In the genomic region with DNA sequence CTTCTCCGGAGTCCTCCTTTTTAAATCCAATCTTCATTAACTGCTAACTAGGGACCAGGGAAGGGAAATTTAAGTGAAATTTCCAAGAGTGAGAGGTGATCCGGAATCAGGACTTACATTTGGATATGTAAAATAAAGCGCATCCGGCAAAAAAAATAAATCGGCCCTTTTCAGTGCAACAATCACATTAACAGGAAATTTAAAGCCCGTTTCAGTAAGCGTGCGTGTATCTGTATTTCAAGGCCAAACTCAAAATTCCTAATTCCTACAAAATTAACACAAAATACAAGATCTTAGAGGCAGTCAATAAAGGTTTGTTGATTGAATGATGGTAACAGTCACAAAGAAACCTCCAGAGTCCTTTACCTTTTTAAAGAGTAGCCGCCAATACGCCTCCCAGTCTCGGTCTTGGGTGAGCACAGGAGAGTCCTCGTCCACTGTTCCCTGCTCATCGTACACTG, we compare ENCODE assay signal across 8 cellular contexts. TPM values are rescaled to one million over a fixed set of nuclear protein-coding genes. Genes with fewer than 3 reads are reported as not detected.
A peak's percentile ranks its signal among the peaks of the same experiment; 100 is the strongest.
DNase-seq lines count a peak whose midpoint lies in the region; ATAC-seq and TF ChIP-seq lines count a peak whose summit lies in the region.

No MANE protein-coding gene starts in this region.

- peak overlapping the region; percentile 73 for H2AFZ ChIP-seq in parathyroid adenoma

- H3K4me1 ChIP-seq in Panc1 (ENCODE audit: control insufficient read depth, insufficient read depth, low read length) (peaks cover 43% of the 10 kb centered on the region), esophagus (ENCODE audit: control insufficient read depth in 2 of 2, insufficient read depth in 2 of 2, low read length in 1 of 2) (peaks cover 0 to under 1% of the 10 kb centered on the region in 2 donors), parathyroid adenoma (peaks cover 13% of the 10 kb centered on the region)

- H3K27ac ChIP-seq in Panc1 (ENCODE audit: low read length) (peak overlapping the region; percentile 99), esophagus (ENCODE audit: low read depth in 2 of 2, low read length in 1 of 2) (peak overlapping the region; percentile 96 to 98), parathyroid adenoma (peak overlapping the region; percentile 67)

- no peak overlapping the region for H3K9ac ChIP-seq in parathyroid adenoma

- H3K79me2 ChIP-seq in parathyroid adenoma: peaks cover 5% of the 10 kb centered on the region

- ATAC-seq in Panc1: no peak
- no peak for ATAC-seq in HG03280 (IDR thresholded peaks at IDR 0.05; ENCODE audit: unreplicated experiment)

- DNase-seq in Panc1 (ENCODE audit: low read depth, low spot score) (no peak), AG08395 (ENCODE audit: low spot score) (no peak), NCI-H2171 treated with DMSO at 0.1 percent for 48 hours (lab: John Stamatoyannopoulos, UW) (no peak), HK-2 (ENCODE audit: unreplicated experiment) (no peak)

- in situ Hi-C loops in Panc1 (cut with HindIII; ENCODE audit: low pct_unique_long_range_greater_than_20kb, low sequenced_read_pairs): no loop called here

- intact Hi-C loops in Panc1 (cut with micrococcal nuclease; ENCODE audit: unreplicated experiment): no loop called here

- CTCF ChIA-PET in Panc1 (lab: Charles Lee): no interaction called here

- POLR2A ChIA-PET in Panc1 (lab: Charles Lee): no interaction called here

- H3K4me3 ChIP-seq in GM08714 (ENCODE audit: low read length) (peak overlapping the region; percentile 86), Panc1 (ENCODE audit: low read depth in 2 of 2, low read length in 2 of 2) (peak overlapping the region; percentile 66 to 95), esophagus (ENCODE audit: low read depth in 1 of 2, low read length in 2 of 2) (peak overlapping the region; percentile 86 to 90), parathyroid adenoma (ENCODE audit: low read depth, low read length) (peak overlapping the region; percentile 88)

- TSS peak; percentile 49 for BruUV-seq in Panc1 (replicated peaks; lab: Mats Ljungman, UMichigan)

- H3K4me2 ChIP-seq in parathyroid adenoma (ENCODE audit: low read length): peak overlapping the region; percentile 83

- H3K36me3 ChIP-seq in Panc1 (ENCODE audit: control insufficient read depth, insufficient read depth, low read length) (peaks cover 40% of the 10 kb centered on the region), esophagus (ENCODE audit: control insufficient read depth in 2 of 2, insufficient read depth in 2 of 2, low read length in 1 of 2) (peaks cover 2 to 4% of the 10 kb centered on the region in 2 donors), parathyroid adenoma (ENCODE audit: control insufficient read depth, insufficient read depth, low read length) (no peaks in the 10 kb centered on the region)

- TF ChIP-seq CTCF in Panc1 (IDR thresholded peaks at IDR 0.05) (no peak), parathyroid adenoma (IDR thresholded peaks at IDR 0.05) (no peak)

- no peaks in the 10 kb centered on the region for H3K9me3 ChIP-seq in Panc1 (ENCODE audit: control insufficient read depth, insufficient read depth, low read depth, low read length)
- no peaks in the 10 kb centered on the region for H3K9me3 ChIP-seq in esophagus (ENCODE audit: control insufficient read depth in 2 of 2, insufficient read depth in 1 of 2, low read depth in 1 of 2, low read length in 1 of 2)
- H3K9me3 ChIP-seq in parathyroid adenoma (ENCODE audit: control insufficient read depth, low read length): no peaks in the 10 kb centered on the region

- 1% methylated on average over 13 of the region's 13 CpGs for WGBS in esophagus, 2 donors

- H3K27me3 ChIP-seq in Panc1 (ENCODE audit: control insufficient read depth, insufficient read depth, low read length) (no peaks in the 10 kb centered on the region), esophagus (ENCODE audit: control insufficient read depth in 1 of 2, insufficient read depth in 2 of 2, low read length in 2 of 2) (no peaks in the 10 kb centered on the region), parathyroid adenoma (ENCODE audit: control insufficient read depth, insufficient read depth, low read length) (no peaks in the 10 kb centered on the region)

RNA-seq across cellular contexts. Expression of a gene that starts 0.7 kb away (rescaled TPM):
- total RNA-seq in Panc1 (2021; ENCODE audit: unreplicated experiment): 63.5 TPM
- 42.1 TPM for polyA plus RNA-seq in Panc1 (2012; ENCODE audit: insufficient read length)
- polyA plus RNA-seq in esophagus: 10 to 100 TPM; 13.7 to 19.0 TPM

RNA-seq across cellular contexts. Expression of a gene that starts 6.1 kb away (rescaled TPM):
- 199 TPM for total RNA-seq in Panc1 (2021; ENCODE audit: unreplicated experiment)
- polyA plus RNA-seq in Panc1 (2012; ENCODE audit: insufficient read length): 154 TPM
- polyA plus RNA-seq in esophagus: 10 to 100 TPM; 41.7 to 60.3 TPM
